20 cellular contexts compared by ENCODE assay signal in the genomic region with DNA sequence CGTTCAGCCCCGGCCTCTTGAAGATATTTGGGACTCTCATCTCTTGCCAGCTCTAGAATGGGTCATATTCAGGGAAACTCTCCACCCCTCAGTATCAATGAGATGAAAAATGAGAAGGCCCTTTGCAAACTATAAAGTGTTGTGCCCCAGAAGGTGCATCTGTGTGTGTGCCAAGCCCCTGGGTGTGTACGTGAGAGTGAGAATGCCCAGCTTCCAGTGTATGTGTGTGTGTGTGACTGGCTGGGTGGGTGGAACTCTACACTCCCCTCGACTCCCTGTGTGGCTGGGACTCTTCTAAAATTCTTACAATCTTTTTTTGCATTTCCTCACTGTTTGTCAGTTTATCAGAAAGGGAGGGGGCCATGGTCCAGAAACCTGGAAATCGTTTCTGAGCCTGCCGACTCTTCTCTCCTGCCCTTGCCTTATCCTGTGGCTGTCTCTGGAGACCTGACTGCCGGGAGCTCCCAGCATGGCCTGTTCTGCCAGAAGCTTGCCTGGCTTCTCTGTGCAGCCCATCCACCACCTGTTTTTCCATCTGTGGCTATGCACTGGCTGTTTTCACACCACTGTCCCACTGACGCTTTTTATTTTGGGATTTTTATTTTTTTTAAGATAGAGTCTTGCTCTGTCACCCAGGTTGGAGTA. TPM values are rescaled to one million over a fixed set of nuclear protein-coding genes. Genes with fewer than 3 reads are reported as not detected.
DNase-seq lines count a peak whose midpoint lies in the region; ATAC-seq and TF ChIP-seq lines count a peak whose summit lies in the region.
"Had no signal": no experiment of that assay in that cellular context is flagged by ENCODE, and none has a peak within 500 bp of the region (broad histone marks: within the 10 kb centered on the region; RNA-seq: fewer than 3 reads in every experiment).

No MANE protein-coding gene starts in this region.

- no peak for TF ChIP-seq CTCF in A673 (conservative IDR thresholded peaks at IDR 0.05; ENCODE audit: low read depth, low read length)

- ATAC-seq in left cardiac atrium (no peak), HG02973 (IDR thresholded peaks at IDR 0.05; ENCODE audit: unreplicated experiment) (no peak)
- ATAC-seq: K562; stimulated activated memory B cell treated with anti-CD40 and anti-IgM and Interleukin-4, amounts not matched to agents 10 μg/mL and 1 μg/mL and 100 μg/mL, for 72 hours; T-cell had no signal

- POLR2A ChIA-PET in A673 (lab: Charles Lee; ENCODE audit: low non-redundant PET): interaction anchor here (0.5 kb wide), 1 partner anchor 26 kb away, joined by 11 read pairs; no protein-coding TSS in a partner anchor

- peak; percentile 71 for DNase-seq in cardiac septum (ENCODE audit: low spot score)
- no peak for DNase-seq in left cardiac atrium
- peak; percentile 22 for DNase-seq in SHP77 treated with DMSO at 0.1 percent for 48 hours (lab: John Stamatoyannopoulos, UW)
- peak; percentile 65 for DNase-seq in mesenteric fat pad (ENCODE audit: low spot score)
- no peak for DNase-seq in epidermal melanocyte (ENCODE audit: insufficient read length, low spot score)
- DNase-seq in A673 (ENCODE audit: low spot score): no peak
- no peak for DNase-seq in caudate nucleus (lab: John Stamatoyannopoulos, UW)
- DNase-seq: Calu3, colonic mucosa, GF-D8, HFFc6, midbrain, NCI-H1436, NCI-H446 treated with DMSO at 0.1 percent for 48 hours, OCI-M1, T-cell had no signal

- intact Hi-C loops in cardiac septum (cut with DNase I) (no loop called here), left cardiac atrium (cut with DNase I) (no loop called here), A673 (cut with micrococcal nuclease; ENCODE audit: unreplicated experiment) (no loop called here)

- BruUV-seq in A673 (replicated peaks; lab: Mats Ljungman, UMichigan): no TSS peak

- H3K4me3 ChIP-seq in A673 (ENCODE audit: low read depth, low read length, poor library complexity, severe bottlenecking): no peak overlapping the region
- H3K4me3 ChIP-seq: K562 had no signal

- H3K27me3 ChIP-seq in A673 (replicated peaks; ENCODE audit: insufficient read depth, low read depth, low read length, poor library complexity): no peaks in the 10 kb centered on the region
- H3K27me3 ChIP-seq: colonic mucosa had no signal

- H3K9me3 ChIP-seq in A673 (ENCODE audit: low read depth, low read length, poor library complexity, severe bottlenecking): no peaks in the 10 kb centered on the region
- H3K9me3 ChIP-seq: colonic mucosa had no signal

- CTCF ChIA-PET in A673 (lab: Charles Lee): no interaction called here

- no peaks in the 10 kb centered on the region for H3K36me3 ChIP-seq in A673 (ENCODE audit: insufficient read depth, low read length, poor library complexity, severe bottlenecking)
- H3K36me3 ChIP-seq: colonic mucosa had no signal

- H3K4me1 ChIP-seq in A673 (ENCODE audit: insufficient read depth, low read length, poor library complexity, severe bottlenecking): no peaks in the 10 kb centered on the region
- H3K4me1 ChIP-seq: colonic mucosa had no signal

- H3K27ac ChIP-seq in A673 (ENCODE audit: low read depth, low read length, poor library complexity, severe bottlenecking) (no peak overlapping the region), caudate nucleus (ENCODE audit: low read depth, low read length) (no peak overlapping the region)
- H3K27ac ChIP-seq: colonic mucosa had no signal

RNA-seq across cellular contexts. Expression of gene P2RY6, which starts 1.2 kb away (rescaled TPM):
- 6.9 TPM for total RNA-seq in cardiac septum
- 1 to 10 TPM; 2.0 to 4.4 TPM for total RNA-seq in left cardiac atrium
- 6.7 TPM for total RNA-seq in mesenteric fat pad
- 0.43 TPM in 1 of 2 replicates, not detected in the other for total RNA-seq in A673 (2021)
- total RNA-seq: activated CD8-positive, alpha-beta memory T cell treated with anti-CD3 and anti-CD28 coated beads for 36 hours; Calu3; K562 had no signal

RNA-seq across cellular contexts. Expression of gene ARHGEF17, which starts 34.7 kb away (rescaled TPM):
- total RNA-seq in cardiac septum (82.6 TPM), left cardiac atrium (10 to 100 TPM; 42.2 to 53.2 TPM), mesenteric fat pad (49.8 TPM), A673 (2021) (24.0 and 32.0 TPM in 2 replicates)

RNA-seq across cellular contexts. Expression of gene P2RY2, which starts 55.3 kb away (rescaled TPM):
- 13.5 TPM for total RNA-seq in cardiac septum
- total RNA-seq in left cardiac atrium: 10 to 100 TPM; 12.0 to 16.5 TPM
- 1.4 TPM for total RNA-seq in mesenteric fat pad
- total RNA-seq in A673 (2021): not detected in 2 replicates
- total RNA-seq: activated CD8-positive, alpha-beta memory T cell treated with anti-CD3 and anti-CD28 coated beads for 36 hours; K562 had no signal

Comparison
In these comparisons a context has a peak if more than half of its experiments do, and no peak if none do; other contexts are left out.
1. DNase-seq: peak in cardiac septum (single experiment), SHP77 treated with DMSO at 0.1 percent for 48 hours (single experiment) and mesenteric fat pad (single experiment); none in left cardiac atrium (single experiment), epidermal melanocyte (single experiment), A673 (single experiment) and caudate nucleus (0 of 61).